14 cellular contexts compared by ENCODE assay signal in genomic region chr10:921471-922414, GRCh38. TPM values are rescaled to one million over a fixed set of nuclear protein-coding genes. Genes with fewer than 3 reads are reported as not detected.
DNase-seq lines count a peak whose midpoint lies in the region; ATAC-seq and TF ChIP-seq lines count a peak whose summit lies in the region.
"Had no signal": no experiment of that assay in that cellular context is flagged by ENCODE, and none has a peak within 500 bp of the region (broad histone marks: within the 10 kb centered on the region; RNA-seq: fewer than 3 reads in every experiment).

No MANE protein-coding gene starts in this region.

- peak; percentile 50 for DNase-seq in Caki2 (ENCODE audit: low read depth)
- DNase-seq in OCI-M1 (lab: John Stamatoyannopoulos, UW): peak; percentile 6
- DNase-seq in choroid plexus epithelial cell (ENCODE audit: low read depth): peak; percentile 68
- no peak for DNase-seq in neural crest cell (ENCODE audit: low read depth, low spot score)
- DNase-seq in uterus: no peak
- no peak for DNase-seq in hippocampal formation (lab: John Stamatoyannopoulos, UW)
- no peak for DNase-seq in stimulated activated naive B cell treated with anti-CD40 and anti-IgM and Interleukin-4, amounts not matched to agents 10 μg/mL and 1 μg/mL and 100 μg/mL, for 72 hours
- DNase-seq: activated CD8-positive, alpha-beta T cell treated with anti-CD3 and anti-CD28 coated beads, Interleukin-2, amount 10 ng/mL, durations not matched to agents 7 days and 5 days; H9; NCI-H2029 treated with DMSO at 0.1 percent for 48 hours; SHP77 treated with DMSO at 0.1 percent for 48 hours; stimulated activated naive CD8-positive, alpha-beta T cell treated with anti-CD3 and anti-CD28 coated beads, Interleukin-15, Interleukin-2, amounts not matched to agents 100 U/mL and 50 U/mL, for 24 hours had no signal

- H3K9me3 ChIP-seq in uterus: no peaks in the 10 kb centered on the region
- H3K9me3 ChIP-seq: ascending aorta had no signal

- H3K36me3 Mint-ChIP-seq in neural crest cell (ENCODE audit: low read depth): peaks cover 10% of the 10 kb centered on the region
- peaks cover 31 to 40% of the 10 kb centered on the region in 2 donors for H3K36me3 Mint-ChIP-seq in stimulated activated naive B cell treated with anti-CD40 and anti-IgM and Interleukin-4, amounts not matched to agents 10 μg/mL and 1 μg/mL and 100 μg/mL, for 72 hours

- H3K27ac Mint-ChIP-seq in neural crest cell (ENCODE audit: unreplicated experiment): peak overlapping the region; percentile 35
- no peak overlapping the region for H3K27ac Mint-ChIP-seq in stimulated activated naive B cell treated with anti-CD40 and anti-IgM and Interleukin-4, amounts not matched to agents 10 μg/mL and 1 μg/mL and 100 μg/mL, for 72 hours
- H3K27ac Mint-ChIP-seq: activated CD8-positive, alpha-beta T cell treated with anti-CD3 and anti-CD28 coated beads, Interleukin-2, amount 10 ng/mL, durations not matched to agents 7 days and 5 days had no signal

- no peak for TF ChIP-seq POLR2A in uterus (IDR thresholded peaks at IDR 0.05)

- TF ChIP-seq CTCF in choroid plexus epithelial cell (conservative IDR thresholded peaks at IDR 0.05; ENCODE audit: low read depth, low read length) (no peak), neural crest cell (conservative IDR thresholded peaks at IDR 0.05) (no peak), uterus (IDR thresholded peaks at IDR 0.05) (no peak)

- in situ Hi-C loops in Caki2 (cut with HindIII; ENCODE audit: low pct_unique_long_range_greater_than_20kb, low sequenced_read_pairs): no loop called here

- no peaks in the 10 kb centered on the region for H3K36me3 ChIP-seq in uterus

- H3K4me1 ChIP-seq in uterus: peaks cover 3 to 7% of the 10 kb centered on the region in 2 donors

- no peaks in the 10 kb centered on the region for H3K27me3 ChIP-seq in uterus
- H3K27me3 ChIP-seq: ascending aorta had no signal

- no peaks in the 10 kb centered on the region for H3K27me3 Mint-ChIP-seq in neural crest cell (ENCODE audit: low read depth)
- H3K27me3 Mint-ChIP-seq in stimulated activated naive B cell treated with anti-CD40 and anti-IgM and Interleukin-4, amounts not matched to agents 10 μg/mL and 1 μg/mL and 100 μg/mL, for 72 hours: no peaks in the 10 kb centered on the region

- peaks cover 2% of the 10 kb centered on the region for H3K9me3 Mint-ChIP-seq in neural crest cell
- H3K9me3 Mint-ChIP-seq in stimulated activated naive B cell treated with anti-CD40 and anti-IgM and Interleukin-4, amounts not matched to agents 10 μg/mL and 1 μg/mL and 100 μg/mL, for 72 hours: no peaks in the 10 kb centered on the region
- H3K9me3 Mint-ChIP-seq: H9 had no signal

- H3K4me3 Mint-ChIP-seq in neural crest cell: no peak overlapping the region
- no peak overlapping the region for H3K4me3 Mint-ChIP-seq in stimulated activated naive B cell treated with anti-CD40 and anti-IgM and Interleukin-4, amounts not matched to agents 10 μg/mL and 1 μg/mL and 100 μg/mL, for 72 hours
- H3K4me3 Mint-ChIP-seq: activated CD8-positive, alpha-beta T cell treated with anti-CD3 and anti-CD28 coated beads, Interleukin-2, amount 10 ng/mL, durations not matched to agents 7 days and 5 days; H9 had no signal

- H3K4me3 ChIP-seq in choroid plexus epithelial cell (ENCODE audit: low read depth, low read length) (no peak overlapping the region), uterus (no peak overlapping the region)
- H3K4me3 ChIP-seq: ascending aorta had no signal

- peaks cover 21% of the 10 kb centered on the region for H3K4me1 Mint-ChIP-seq in neural crest cell
- peaks cover 16 to 39% of the 10 kb centered on the region in 2 donors for H3K4me1 Mint-ChIP-seq in stimulated activated naive B cell treated with anti-CD40 and anti-IgM and Interleukin-4, amounts not matched to agents 10 μg/mL and 1 μg/mL and 100 μg/mL, for 72 hours

- no peak for ATAC-seq in HG02884 (IDR thresholded peaks at IDR 0.05; ENCODE audit: unreplicated experiment)
- no peak for ATAC-seq in stimulated activated naive B cell treated with anti-CD40 and anti-IgM and Interleukin-4, amounts not matched to agents 10 μg/mL and 1 μg/mL and 100 μg/mL, for 72 hours (replicated peaks)
- ATAC-seq: activated CD8-positive, alpha-beta T cell treated with anti-CD3 and anti-CD28 coated beads, Interleukin-2, amount 10 ng/mL, durations not matched to agents 7 days and 5 days; stimulated activated naive CD8-positive, alpha-beta T cell treated with anti-CD3 and anti-CD28 coated beads, Interleukin-15, Interleukin-2, amounts not matched to agents 100 U/mL and 50 U/mL, for 24 hours had no signal

- H3K27ac ChIP-seq in uterus: no peak overlapping the region
- H3K27ac ChIP-seq: ascending aorta had no signal

- intact Hi-C loops in uterus (cut with DNase I; ENCODE audit: low total_unique reads): no loop called here

RNA-seq across cellular contexts. Expression of gene LARP4B, which starts 9.8 kb away (rescaled TPM):
- total RNA-seq in Caki2 (2014; rRNA removed; shearing (Covaris generic); ENCODE audit: low replicate concordance): 8.3 and 15.3 TPM in 2 replicates
- total RNA-seq in neural crest cell (75.2 and 75.4 TPM in 2 replicates), uterus (10 to 100 TPM; 17.4 to 76.8 (median 32.2) TPM)

Comparison
In these comparisons a context has a peak if more than half of its experiments do, and no peak if none do; other contexts are left out.
1. DNase-seq: peak in Caki2 (single experiment), OCI-M1 (single experiment) and choroid plexus epithelial cell (single experiment); none in neural crest cell (single experiment), uterus (0 of 2), hippocampal formation (0 of 2) and stimulated activated naive B cell treated with anti-CD40 and anti-IgM and Interleukin-4, amounts not matched to agents 10 μg/mL and 1 μg/mL and 100 μg/mL, for 72 hours (single experiment).